In the genomic region with DNA sequence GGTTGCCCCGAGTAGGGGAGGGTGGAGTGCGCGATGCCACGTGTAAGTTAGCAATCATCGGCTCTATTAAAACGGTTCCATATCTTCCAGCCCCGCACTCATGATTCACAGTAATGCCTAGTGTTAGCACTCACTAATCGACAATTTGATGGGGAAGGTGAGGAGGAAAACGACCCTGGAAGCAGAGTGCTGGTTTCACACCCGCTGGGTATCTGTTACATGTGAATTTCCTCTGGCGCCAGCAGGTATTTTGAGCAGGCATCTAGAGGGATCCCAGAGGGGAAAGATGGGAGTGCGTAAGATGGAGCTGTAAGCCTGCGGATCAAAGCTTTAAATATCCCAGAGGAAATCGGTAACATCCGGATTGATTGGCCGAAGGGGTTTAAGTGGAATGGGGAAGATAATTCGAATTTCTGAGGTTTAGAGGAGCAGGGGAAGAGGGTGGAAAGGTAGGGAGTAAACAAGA, we compare ENCODE assay signal across 17 cellular contexts. TPM values are rescaled to one million over a fixed set of nuclear protein-coding genes. Genes with fewer than 3 reads are reported as not detected.
A peak's percentile ranks its signal among the peaks of the same experiment; 100 is the strongest.
DNase-seq lines count a peak whose midpoint lies in the region; ATAC-seq, FAIRE-seq and TF ChIP-seq lines count a peak whose summit lies in the region.
"Had no signal": no experiment of that assay in that cellular context is flagged by ENCODE, and none has a peak within 500 bp of the region (broad histone marks: within the 10 kb centered on the region; RNA-seq: fewer than 3 reads in every experiment).

No MANE protein-coding gene starts in this region.

- ATAC-seq in HepG2: peak; percentile 20; the same call in 2 of the 3 replicates
- no peak for ATAC-seq in right lobe of liver
- no peak for ATAC-seq in GM18868 (IDR thresholded peaks at IDR 0.05; ENCODE audit: unreplicated experiment)

- TF ChIP-seq POLR2A in HepG2 (IDR thresholded peaks at IDR 0.05; ENCODE audit: insufficient read depth in 1 of 2, low read depth in 2 of 2, low read length in 2 of 2) (no peak), right lobe of liver (IDR thresholded peaks at IDR 0.05) (no peak)

- DNase-seq in HepG2 (ENCODE audit: low spot score) (no peak), right lobe of liver (no peak), ecto neural progenitor cell (ENCODE audit: low spot score) (peak; percentile 54), mesenchymal stem cell (no peak), SIG-M5 treated with dmso at 0.1 percent for 504 hours (lab: John Stamatoyannopoulos, UW; ENCODE audit: unreplicated experiment) (no peak), GM13977 (ENCODE audit: low spot score) (no peak)
- no peak for DNase-seq in stimulated activated CD4-positive, alpha-beta T cell treated with anti-CD3 and anti-CD28 coated beads, Interleukin-4, amount 100 ng/mL, for 1 hour
- DNase-seq: activated CD4-positive, alpha-beta T cell treated with anti-CD3 and anti-CD28 coated beads for 1 hour; anterior cingulate cortex; effector memory CD4-positive, alpha-beta T cell; Kasumi-1; NCI-H2081 treated with DMSO at 0.1 percent for 48 hours; OCI-M1; SW 1271 had no signal

- no peak for FAIRE-seq in HepG2 (lab: Jason Lieb, UNC)
- FAIRE-seq: GM19239 had no signal

- CTCF ChIA-PET in HepG2 (lab: Yijun Ruan, JAX; ENCODE audit: low intra/inter-chr PET ratio, low total read pairs): interaction anchor here (1.1 kb wide), 1 partner anchor 243 kb away, joined by 3 read pairs; no protein-coding TSS in a partner anchor

- no peak overlapping the region for H3K27ac ChIP-seq in HepG2 (ENCODE audit: extremely low read length, insufficient read depth, low read length)
- H3K27ac ChIP-seq in right lobe of liver: no peak overlapping the region
- no peak overlapping the region for H3K27ac ChIP-seq in mesenchymal stem cell (ENCODE audit: low read length, poor library complexity, severe bottlenecking)

- H2AFZ ChIP-seq in HepG2 (ENCODE audit: low read length) (no peak overlapping the region), mesenchymal stem cell (ENCODE audit: low read depth, low read length) (peak overlapping the region; percentile 47)

- POLR2A ChIA-PET in HepG2 (lab: Yijun Ruan, JAX): no interaction called here

- H2BK5ac ChIP-seq in mesenchymal stem cell (ENCODE audit: low read depth, low read length, poor library complexity, severe bottlenecking): no peak overlapping the region

- H3K4me3 ChIP-seq in HepG2 (replicated peaks in 1 of 3; ENCODE audit: insufficient read depth in 1 of 3, low read depth in 2 of 3, low read length in 3 of 3) (0 out of 6 replicates have a peak overlapping the region, but pooled peaks of 2 of the 3 experiments have one; percentile 30 to 52), right lobe of liver (no peak overlapping the region), mesenchymal stem cell (ENCODE audit: insufficient read depth in 1 of 2, low read depth in 1 of 2, low read length in 2 of 2) (peak overlapping the region in 1 of 2 experiments; percentile 46)

- intact Hi-C loops in HepG2 (cut with micrococcal nuclease; ENCODE audit: unreplicated experiment) (no loop called here), right lobe of liver (cut with DNase I) (no loop called here)

- no peak overlapping the region for H2AK5ac ChIP-seq in mesenchymal stem cell (ENCODE audit: low read length, severe bottlenecking)

- TF ChIP-seq CTCF in HepG2 (CRISPR knock-in tag; IDR thresholded peaks at IDR 0.05): no peak
- TF ChIP-seq CTCF in right lobe of liver (IDR thresholded peaks at IDR 0.05): no peak
- no peak for TF ChIP-seq CTCF in GM13977 (IDR thresholded peaks at IDR 0.05; ENCODE audit: extremely low read depth, insufficient read depth, missing control alignments)

- no peaks in the 10 kb centered on the region for H3K79me1 ChIP-seq in mesenchymal stem cell (replicated peaks; ENCODE audit: low read length, poor library complexity, severe bottlenecking)

- no TSS peak for BruUV-seq in HepG2 (replicated peaks; lab: Mats Ljungman, UMichigan)

- H4K20me1 ChIP-seq in HepG2 (ENCODE audit: insufficient read depth, low read length): no peaks in the 10 kb centered on the region

- peaks cover 1 to 28% of the 10 kb centered on the region in 2 experiments; a peak in 3 of 5 replicates for H3K27me3 ChIP-seq in HepG2 (ENCODE audit: control insufficient read depth in 1 of 2, insufficient read depth in 2 of 2, low read length in 2 of 2)
- peaks cover 17 to 28% of the 10 kb centered on the region in 2 donors for H3K27me3 ChIP-seq in right lobe of liver
- peaks cover 29 to 35% of the 10 kb centered on the region in 2 experiments for H3K27me3 ChIP-seq in mesenchymal stem cell (ENCODE audit: control insufficient read depth in 1 of 2, insufficient read depth in 1 of 2, low read length in 2 of 2)

- WGBS in HepG2 (ENCODE audit: low lambda C conversion rate): 33% methylated on average over 17 of the region's 17 CpGs
- 12% methylated on average over 17 of the region's 17 CpGs for WGBS in right lobe of liver (ENCODE audit: insufficient coverage, low coverage, low lambda C conversion rate, missing lambda C conversion rate)
- 21% methylated on average over 16 of the region's 17 CpGs for WGBS in mesenchymal stem cell

- H3K9me3 ChIP-seq in HepG2 (ENCODE audit: low read length) (no peaks in the 10 kb centered on the region), right lobe of liver (no peaks in the 10 kb centered on the region), mesenchymal stem cell (ENCODE audit: control insufficient read depth, low read length) (no peaks in the 10 kb centered on the region)

- H2BK12ac ChIP-seq in mesenchymal stem cell (ENCODE audit: low read length in 2 of 2): peak overlapping the region in 1 of 2 experiments; percentile 31

- H3K9ac ChIP-seq in HepG2 (ENCODE audit: insufficient read depth, low read depth, low read length) (no peak overlapping the region), mesenchymal stem cell (ENCODE audit: low read length) (no peak overlapping the region)

- no peak overlapping the region for H2BK120ac ChIP-seq in mesenchymal stem cell (ENCODE audit: low read depth, low read length)

- H3K4ac ChIP-seq in mesenchymal stem cell (ENCODE audit: low read depth in 1 of 2, low read length in 2 of 2): no peak overlapping the region

- H3K4me2 ChIP-seq in HepG2 (ENCODE audit: low read depth, low read length) (peak overlapping the region; percentile 62), mesenchymal stem cell (ENCODE audit: low read length, poor library complexity, severe bottlenecking) (peak overlapping the region; percentile 37)

- TF ChIP-seq EP300 in HepG2 (IDR thresholded peaks at IDR 0.05; ENCODE audit: low read depth in 2 of 2, low read length in 2 of 2): no peak
- TF ChIP-seq EP300 in HepG2 (CRISPR knock-in tag; IDR thresholded peaks at IDR 0.05; ENCODE audit: borderline replicate concordance): no peak

- no peak overlapping the region for H4K91ac ChIP-seq in mesenchymal stem cell (ENCODE audit: low read length)

- H3K4me1 ChIP-seq in HepG2 (ENCODE audit: insufficient read depth, low read length): 0 out of 2 replicates have a peak, but pooled peaks cover 6% of the 10 kb centered on the region
- H3K4me1 ChIP-seq in right lobe of liver: no peaks in the 10 kb centered on the region
- peaks cover 7% of the 10 kb centered on the region for H3K4me1 ChIP-seq in mesenchymal stem cell (ENCODE audit: control insufficient read depth, insufficient read depth, low read depth, low read length)

- H2BK15ac ChIP-seq in mesenchymal stem cell (ENCODE audit: low read depth, poor library complexity, severe bottlenecking): no peak overlapping the region

- TF ChIP-seq RAD21 in HepG2 (CRISPR knock-in tag; IDR thresholded peaks at IDR 0.05): no peak

- no peaks in the 10 kb centered on the region for H3K79me2 ChIP-seq in HepG2 (ENCODE audit: insufficient read depth, low read length)

- H4K8ac ChIP-seq in mesenchymal stem cell (ENCODE audit: low read length): no peak overlapping the region

- no peaks in the 10 kb centered on the region for H3K36me3 ChIP-seq in HepG2 (replicated peaks in 1 of 2; ENCODE audit: control insufficient read depth in 1 of 2, insufficient read depth in 2 of 2, low read length in 2 of 2)
- H3K36me3 ChIP-seq in right lobe of liver: no peaks in the 10 kb centered on the region
- H3K36me3 ChIP-seq in mesenchymal stem cell (ENCODE audit: control insufficient read depth in 1 of 2, insufficient read depth in 2 of 2, low read depth in 1 of 2, low read length in 2 of 2): no peaks in the 10 kb centered on the region

- in situ Hi-C loops in HepG2 (cut with HindIII; ENCODE audit: extremely low pct_ligation_motif_present, low pct_unique_long_range_greater_than_20kb): no loop called here
- in situ Hi-C loops in GM13977 (cut with MboI; ENCODE audit: low pct_unique_long_range_greater_than_20kb, low sequenced_read_pairs, unreplicated experiment): no loop called here

- no peak overlapping the region for H3K18ac ChIP-seq in mesenchymal stem cell (ENCODE audit: low read depth in 1 of 2, low read length in 2 of 2)

- no peak overlapping the region for H3K23ac ChIP-seq in mesenchymal stem cell (ENCODE audit: low read length in 2 of 2)

- H3K14ac ChIP-seq in mesenchymal stem cell (ENCODE audit: low read length in 2 of 2): no peak overlapping the region

RNA-seq across cellular contexts. Expression of a gene that starts 34.7 kb away (rescaled TPM):
- total RNA-seq in HepG2 (2016; rRNA removed; fragmentation: Illumina TruSeq; extraction: Trizol): not detected in 2 replicates
- total RNA-seq in HepG2 (2016; cell fraction: cytosol; rRNA removed; fragmentation: Illumina TruSeq; extraction: Trizol; ENCODE audit: low read depth): not detected in 2 replicates
- total RNA-seq in HepG2 (2016; cell fraction: insoluble cytoplasmic fraction; rRNA removed; fragmentation: Illumina TruSeq; extraction: Trizol): not detected in 2 replicates
- total RNA-seq in HepG2 (2016; cell fraction: membrane; rRNA removed; fragmentation: Illumina TruSeq; extraction: Trizol): not detected in 2 replicates
- not detected in 2 replicates for total RNA-seq in HepG2 (2016; cell fraction: nucleus; rRNA removed; fragmentation: Illumina TruSeq; extraction: Trizol)
- not detected in 2 replicates for polyA plus RNA-seq in HepG2 (2011; rRNA removed)
- polyA plus RNA-seq in HepG2 (2011; cell fraction: cytosol; rRNA removed): not detected in 2 replicates
- not detected in 2 replicates for polyA plus RNA-seq in HepG2 (2011; cell fraction: nucleus; rRNA removed)
- not detected in 2 replicates for polyA plus RNA-seq in HepG2 (2012)
- polyA plus RNA-seq in HepG2 (2016; cell fraction: cytosol; fragmentation: Illumina TruSeq; extraction: Trizol; ENCODE audit: low read depth): not detected in 2 replicates
- not detected in 2 replicates for polyA plus RNA-seq in HepG2 (2016; cell fraction: insoluble cytoplasmic fraction; fragmentation: Illumina TruSeq; extraction: Trizol; ENCODE audit: low read depth)
- not detected in 2 replicates for polyA plus RNA-seq in HepG2 (2016; cell fraction: membrane; fragmentation: Illumina TruSeq; extraction: Trizol; ENCODE audit: low read depth)
- polyA plus RNA-seq in HepG2 (2016; cell fraction: nucleus; fragmentation: Illumina TruSeq; extraction: Trizol; ENCODE audit: insufficient read depth, low read depth): not detected in 2 replicates
- polyA minus RNA-seq in HepG2 (2011; rRNA and poly(A)+ RNA removed; ENCODE audit: low replicate concordance): 0.09 TPM in 1 of 2 replicates, not detected in the other
- not detected in 2 replicates for polyA minus RNA-seq in HepG2 (2011; cell fraction: cytosol; rRNA and poly(A)+ RNA removed)
- polyA minus RNA-seq in HepG2 (2011; cell fraction: nucleus; rRNA and poly(A)+ RNA removed): not detected in 2 replicates
- total RNA-seq in right lobe of liver: 1 to 10 TPM in 3 of 6 experiments, under 1 TPM in 3; 0.46 to 1.5 (median 0.99) TPM
- 47.6 TPM for polyA plus RNA-seq in mesenchymal stem cell (2013, experiment 1 of 2)
- 47.6 TPM for polyA plus RNA-seq in mesenchymal stem cell (2013, experiment 2 of 2)
- total RNA-seq: Daoy had no signal

Comparison
In these comparisons a context has a peak if more than half of its experiments do, and no peak if none do; other contexts are left out.
1. H3K4me3 ChIP-seq: peak in HepG2 (2 of 3); none in right lobe of liver (0 of 3).